ENCODE assay signal across 1 cellular context in the genomic region with DNA sequence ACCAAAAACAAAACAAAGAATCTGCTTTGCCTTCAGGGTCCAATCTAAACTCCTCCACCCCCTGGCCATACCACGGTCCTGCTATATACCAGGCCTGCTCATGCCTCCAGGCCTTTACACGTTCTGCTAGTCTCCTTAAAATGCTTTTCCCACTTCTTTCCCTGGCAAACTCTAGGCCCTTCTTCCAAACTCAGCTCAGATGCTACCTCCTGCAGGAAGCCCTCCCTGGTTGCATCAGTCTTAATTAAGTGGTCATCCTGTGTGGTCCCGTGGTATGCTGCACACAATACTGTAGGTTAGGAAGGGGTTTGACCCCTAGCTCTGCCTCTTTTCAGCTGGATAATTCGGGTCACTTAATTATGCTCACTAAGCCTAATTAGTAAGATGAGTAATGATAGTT.
TF ChIP-seq lines count a peak whose summit lies in the region.

No MANE protein-coding gene starts in this region.

TF ChIP-seq in K562, 482 proteins besides CTCF, POLR2A, EP300 and RAD21 (continued from another document):
- TF ChIP-seq CTCFL (IDR thresholded peaks at IDR 0.05; ENCODE audit: borderline replicate concordance, insufficient read depth, low read depth, low read length, poor library complexity, severe bottlenecking) (no peak), HNRNPUL1 (IDR thresholded peaks at IDR 0.05; ENCODE audit: low read length) (no peak), HDAC2 (IDR thresholded peaks at IDR 0.05) (peak; percentile 61), ZFP36 (IDR thresholded peaks at IDR 0.05; ENCODE audit: low read depth, low read length, partially characterized antibody) (peak; percentile 99), ID3 (CRISPR knock-in tag; IDR thresholded peaks at IDR 0.05) (no peak), ID3 (tag; IDR thresholded peaks at IDR 0.05) (no peak), RBM25 (IDR thresholded peaks at IDR 0.05; ENCODE audit: low read depth, low read length, severe bottlenecking) (peak; percentile 73), BCOR (IDR thresholded peaks at IDR 0.05) (peak; percentile 96), NFIC (IDR thresholded peaks at IDR 0.05) (0 out of 2 replicates have a peak, but pooled peaks have one; percentile 2), KDM1A (IDR thresholded peaks at IDR 0.05) (peak; percentile 60 to 76), ZNF436 (CRISPR knock-in tag; IDR thresholded peaks at IDR 0.05) (peak; percentile 92), RCOR1 (IDR thresholded peaks at IDR 0.05; ENCODE audit: borderline replicate concordance in 1 of 2, low read depth in 2 of 2, low read length in 2 of 2) (0 out of 4 replicates have a peak, but pooled peaks of 1 of the 2 experiments have one; percentile 31), ESRRB (CRISPR knock-in tag; IDR thresholded peaks at IDR 0.05; ENCODE audit: borderline replicate concordance) (no peak), GTF3C2 (IDR thresholded peaks at IDR 0.05; ENCODE audit: borderline replicate concordance, extremely low read depth, insufficient read length) (peak; percentile 49)
- TF ChIP-seq, protein P1, sequence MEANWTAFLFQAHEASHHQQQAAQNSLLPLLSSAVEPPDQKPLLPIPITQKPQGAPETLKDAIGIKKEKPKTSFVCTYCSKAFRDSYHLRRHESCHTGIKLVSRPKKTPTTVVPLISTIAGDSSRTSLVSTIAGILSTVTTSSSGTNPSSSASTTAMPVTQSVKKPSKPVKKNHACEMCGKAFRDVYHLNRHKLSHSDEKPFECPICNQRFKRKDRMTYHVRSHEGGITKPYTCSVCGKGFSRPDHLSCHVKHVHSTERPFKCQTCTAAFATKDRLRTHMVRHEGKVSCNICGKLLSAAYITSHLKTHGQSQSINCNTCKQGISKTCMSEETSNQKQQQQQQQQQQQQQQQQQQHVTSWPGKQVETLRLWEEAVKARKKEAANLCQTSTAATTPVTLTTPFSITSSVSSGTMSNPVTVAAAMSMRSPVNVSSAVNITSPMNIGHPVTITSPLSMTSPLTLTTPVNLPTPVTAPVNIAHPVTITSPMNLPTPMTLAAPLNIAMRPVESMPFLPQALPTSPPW (CRISPR knock-in tag; IDR thresholded peaks at IDR 0.05) = no peak
- TF ChIP-seq, protein P2, sequence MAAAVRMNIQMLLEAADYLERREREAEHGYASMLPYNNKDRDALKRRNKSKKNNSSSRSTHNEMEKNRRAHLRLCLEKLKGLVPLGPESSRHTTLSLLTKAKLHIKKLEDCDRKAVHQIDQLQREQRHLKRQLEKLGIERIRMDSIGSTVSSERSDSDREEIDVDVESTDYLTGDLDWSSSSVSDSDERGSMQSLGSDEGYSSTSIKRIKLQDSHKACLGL (CRISPR knock-in tag; IDR thresholded peaks at IDR 0.05; ENCODE audit: borderline replicate concordance, poor library complexity, severe bottlenecking) = no peak
